Comparison of ENCODE assay signal across 8 cellular contexts in genomic region chrX:138775501-138775900, GRCh38.
A peak's percentile ranks its signal among the peaks of the same experiment; 100 is the strongest.
DNase-seq lines count a peak whose midpoint lies in the region; ATAC-seq, FAIRE-seq and TF ChIP-seq lines count a peak whose summit lies in the region.

No MANE protein-coding gene starts in this region.

- FAIRE-seq in RCC 7860 (lab: Jason Lieb, UNC) = peak; percentile 69

- ATAC-seq in GM18511 (IDR thresholded peaks at IDR 0.05; ENCODE audit: unreplicated experiment) (peak; percentile 56), GM18909 (IDR thresholded peaks at IDR 0.05; ENCODE audit: poor library complexity, unreplicated experiment) (no peak)

- DNase-seq in AG09319 (ENCODE audit: extremely low read depth, low read depth) (peak; percentile 5), RCC 7860 (ENCODE audit: low spot score) (peak; percentile 4), foreskin melanocyte (peak; percentile 1)
- no peak for DNase-seq in activated CD4-positive, CD25-positive, alpha-beta regulatory T cell (lab: John Stamatoyannopoulos, UW)
- DNase-seq in activated CD8-positive, alpha-beta memory T cell treated with anti-CD3 and anti-CD28 coated beads, Interleukin-2, amount 50 U/mL, for 48 hours = no peak
- DNase-seq in effector CD8-positive, alpha-beta T cell (lab: John Stamatoyannopoulos, UW) = no peak

- peak; percentile 44 for TF ChIP-seq CTCF in AG09319 (IDR thresholded peaks at IDR 0.05; ENCODE audit: low read depth, low read length)

Comparison
In these comparisons a context has a peak if more than half of its experiments do, and no peak if none do; other contexts are left out.
1. DNase-seq: peak in AG09319 (single experiment), RCC 7860 (single experiment) and foreskin melanocyte (single experiment); none in activated CD4-positive, CD25-positive, alpha-beta regulatory T cell (0 of 4), activated CD8-positive, alpha-beta memory T cell treated with anti-CD3 and anti-CD28 coated beads, Interleukin-2, amount 50 U/mL, for 48 hours (single experiment) and effector CD8-positive, alpha-beta T cell (single experiment).